ENCODE assay signal across 21 cellular contexts in genomic region chr6:112360498-112360897, GRCh38. TPM values are rescaled to one million over a fixed set of nuclear protein-coding genes. Genes with fewer than 3 reads are reported as not detected.
DNase-seq lines count a peak whose midpoint lies in the region; ATAC-seq and TF ChIP-seq lines count a peak whose summit lies in the region.
"Had no signal": no experiment of that assay in that cellular context is flagged by ENCODE, and none has a peak within 500 bp of the region (broad histone marks: within the 10 kb centered on the region; RNA-seq: fewer than 3 reads in every experiment).

No MANE protein-coding gene starts in this region.

- H4K20me1 ChIP-seq in neural progenitor cell (ENCODE audit: low read depth): no peaks in the 10 kb centered on the region

- no peaks in the 10 kb centered on the region for H3K36me3 Mint-ChIP-seq in neural progenitor cell
- H3K36me3 Mint-ChIP-seq: CD4-positive, alpha-beta memory T cell; naive thymus-derived CD8-positive, alpha-beta T cell had no signal

- 0 to 19% methylated on average over 1 of the region's 1 CpG for WGBS in sigmoid colon, 2 donors

- H3K79me2 ChIP-seq in neural progenitor cell (ENCODE audit: low read depth): no peaks in the 10 kb centered on the region

- H3K36me3 ChIP-seq in neural progenitor cell: no peaks in the 10 kb centered on the region
- no peaks in the 10 kb centered on the region for H3K36me3 ChIP-seq in sigmoid colon
- H3K36me3 ChIP-seq: esophagus squamous epithelium, suprapubic skin had no signal

- TF ChIP-seq EP300 in sigmoid colon (IDR thresholded peaks at IDR 0.05): no peak

- H3K4me3 Mint-ChIP-seq in neural progenitor cell: no peak overlapping the region
- H3K4me3 Mint-ChIP-seq: activated CD8-positive, alpha-beta T cell treated with anti-CD3 and anti-CD28 coated beads, Interleukin-2, amount 10 ng/mL, durations not matched to agents 7 days and 5 days; CD4-positive, alpha-beta memory T cell; naive thymus-derived CD8-positive, alpha-beta T cell had no signal

- no peaks in the 10 kb centered on the region for H3K9me3 ChIP-seq in neural progenitor cell (ENCODE audit: low read depth)
- H3K9me3 ChIP-seq in sigmoid colon: no peaks in the 10 kb centered on the region
- H3K9me3 ChIP-seq: esophagus squamous epithelium, suprapubic skin had no signal

- DNase-seq in DMS 273 (lab: John Stamatoyannopoulos, UW; ENCODE audit: unreplicated experiment) (peak; percentile 7), DMS 273 treated with DMSO at 0.1 percent for 48 hours (lab: John Stamatoyannopoulos, UW) (no peak), NCI-H226 (peak; percentile 49), epithelial cell of esophagus (ENCODE audit: low read depth) (peak; percentile 2), neural progenitor cell (ENCODE audit: low spot score) (no peak), sigmoid colon (no peak), HK-2 (ENCODE audit: unreplicated experiment) (no peak)
- DNase-seq: activated CD8-positive, alpha-beta T cell treated with anti-CD3 and anti-CD28 coated beads, Interleukin-2, amount 10 ng/mL, durations not matched to agents 7 days and 5 days; anterior cingulate cortex; CD4-positive, alpha-beta memory T cell; esophagus squamous epithelium; GF-D8; naive thymus-derived CD8-positive, alpha-beta T cell; NCI-H187; retina; SHP77 had no signal

- peaks cover 5% of the 10 kb centered on the region for H3K27me3 Mint-ChIP-seq in neural progenitor cell (ENCODE audit: insufficient read depth, low read depth)

- no peak overlapping the region for H3K9ac ChIP-seq in neural progenitor cell

- no peak for TF ChIP-seq CTCF in epithelial cell of esophagus (IDR thresholded peaks at IDR 0.05; ENCODE audit: insufficient read depth, low read depth, low read length, missing control alignments)
- TF ChIP-seq CTCF in neural progenitor cell (IDR thresholded peaks at IDR 0.05): no peak
- no peak for TF ChIP-seq CTCF in sigmoid colon (IDR thresholded peaks at IDR 0.05)

- H3K4me3 ChIP-seq in epithelial cell of esophagus (ENCODE audit: low read length) (no peak overlapping the region), neural progenitor cell (no peak overlapping the region), sigmoid colon (no peak overlapping the region)
- H3K4me3 ChIP-seq: esophagus squamous epithelium, suprapubic skin had no signal

- no peak overlapping the region for H3K4me2 ChIP-seq in neural progenitor cell

- no peak for TF ChIP-seq POLR2A in sigmoid colon (IDR thresholded peaks at IDR 0.05)

- H2AFZ ChIP-seq in neural progenitor cell (replicated peaks): no peak overlapping the region

- H3K27me3 ChIP-seq in neural progenitor cell (no peaks in the 10 kb centered on the region), sigmoid colon (peaks cover 0 to 3% (median 0%) of the 10 kb centered on the region in 3 donors)
- H3K27me3 ChIP-seq: suprapubic skin had no signal

- H3K27ac ChIP-seq in neural progenitor cell (no peak overlapping the region), sigmoid colon (no peak overlapping the region)
- H3K27ac ChIP-seq: 22Rv1, esophagus squamous epithelium, suprapubic skin had no signal

- no peak for ATAC-seq in GM21360 (IDR thresholded peaks at IDR 0.05; ENCODE audit: unreplicated experiment)
- ATAC-seq: activated CD8-positive, alpha-beta T cell treated with anti-CD3 and anti-CD28 coated beads, Interleukin-2, amount 10 ng/mL, durations not matched to agents 7 days and 5 days; naive thymus-derived CD8-positive, alpha-beta T cell had no signal

- H3K4me1 ChIP-seq in neural progenitor cell (peaks cover 6% of the 10 kb centered on the region), sigmoid colon (no peaks in the 10 kb centered on the region)
- H3K4me1 ChIP-seq: esophagus squamous epithelium, suprapubic skin had no signal

- H3K9me3 Mint-ChIP-seq in neural progenitor cell: peaks cover 8% of the 10 kb centered on the region
- H3K9me3 Mint-ChIP-seq: activated T-helper 2 cell treated with anti-CD3 and anti-CD28 coated beads, Interferon-gamma antibody, Interleukin-2, Interleukin-4, amounts not matched to agents 10 μg/mL and 5 μg/mL and 100 μg/mL, durations not matched to agents 14 hours and 24 hours and 36 hours had no signal

- intact Hi-C loops in sigmoid colon (cut with DNase I): no loop called here

- H3K4me1 Mint-ChIP-seq in neural progenitor cell: peaks cover 25% of the 10 kb centered on the region
- H3K4me1 Mint-ChIP-seq: CD4-positive, alpha-beta memory T cell; naive thymus-derived CD8-positive, alpha-beta T cell had no signal

- H3K27ac Mint-ChIP-seq in neural progenitor cell: peak overlapping the region; percentile 10
- H3K27ac Mint-ChIP-seq: activated CD8-positive, alpha-beta T cell treated with anti-CD3 and anti-CD28 coated beads, Interleukin-2, amount 10 ng/mL, durations not matched to agents 7 days and 5 days; activated T-helper 2 cell treated with anti-CD3 and anti-CD28 coated beads, Interferon-gamma antibody, Interleukin-2, Interleukin-4, amounts not matched to agents 10 μg/mL and 5 μg/mL and 100 μg/mL, durations not matched to agents 14 hours and 24 hours and 36 hours; CD4-positive, alpha-beta memory T cell; naive thymus-derived CD8-positive, alpha-beta T cell had no signal

- no peaks in the 10 kb centered on the region for H3F3A ChIP-seq in neural progenitor cell (ENCODE audit: low read depth)

RNA-seq across cellular contexts. Expression of gene RFPL4B, which starts 13.4 kb away (rescaled TPM):
- not detected in 2 replicates for total RNA-seq in neural progenitor cell (ENCODE audit: low replicate concordance)
- not detected for total RNA-seq in sigmoid colon
- not detected for polyA plus RNA-seq in sigmoid colon
- total RNA-seq: activated CD8-positive, alpha-beta T cell treated with anti-CD3 and anti-CD28 coated beads, Interleukin-2, amount 10 ng/mL, durations not matched to agents 7 days and 5 days; activated T-helper 2 cell treated with anti-CD3 and anti-CD28 coated beads, Interferon-gamma antibody, Interleukin-2, Interleukin-4, amounts not matched to agents 10 μg/mL and 5 μg/mL and 100 μg/mL, durations not matched to agents 14 hours and 24 hours and 36 hours; CD4-positive, alpha-beta memory T cell; esophagus squamous epithelium; liver; naive thymus-derived CD8-positive, alpha-beta T cell; suprapubic skin had no signal
- polyA plus RNA-seq: CD4-positive, alpha-beta memory T cell; liver; naive thymus-derived CD8-positive, alpha-beta T cell had no signal

Comparison
In these comparisons a context has a peak if more than half of its experiments do, and no peak if none do; other contexts are left out.
1. DNase-seq: peak in DMS 273 (single experiment), NCI-H226 (single experiment) and epithelial cell of esophagus (single experiment); none in DMS 273 treated with DMSO at 0.1 percent for 48 hours (single experiment), neural progenitor cell (single experiment), sigmoid colon (single experiment) and HK-2 (single experiment).